In genomic region chr2:19685713-19686112, GRCh38 we compare ENCODE assay signal across 16 cellular contexts.
"Had no signal": no experiment of that assay in that cellular context is flagged by ENCODE, and none has a peak within 500 bp of the region (broad histone marks: within the 10 kb centered on the region; RNA-seq: fewer than 3 reads in every experiment).

No MANE protein-coding gene starts in this region.

- H3K36me3 ChIP-seq: brain microvascular endothelial cell, left lung, pancreas had no signal

- H3K4me3 ChIP-seq: left lung, pancreas had no signal

- H3K9me3 ChIP-seq: left lung, pancreas had no signal

- H3K27ac ChIP-seq: brain microvascular endothelial cell, epithelial cell of prostate, left lung, pancreas had no signal

- ATAC-seq: activated CD8-positive, alpha-beta T cell treated with anti-CD3 and anti-CD28 coated beads, Interleukin-2, amount 10 ng/mL, durations not matched to agents 7 days and 5 days; left lung; naive thymus-derived CD4-positive, alpha-beta T cell; pancreas; stimulated activated effector memory CD8-positive, alpha-beta T cell treated with anti-CD3 and anti-CD28 coated beads, Interleukin-12 subunit alpha, Interleukin-12 subunit beta, amount 100 ng/mL, for 72 hours had no signal

- H3K4me1 ChIP-seq: left lung, pancreas had no signal

- H3K27me3 ChIP-seq: brain microvascular endothelial cell, left lung, pancreas had no signal

- DNase-seq: activated B cell treated with CpG ODN at 0.5 μM for 24 hours; activated CD4-positive, alpha-beta T cell treated with anti-CD3 and anti-CD28 coated beads for 48 hours; activated CD8-positive, alpha-beta memory T cell treated with anti-CD3 and anti-CD28 coated beads, Interleukin-2, amount 50 U/mL, for 4 hours; activated CD8-positive, alpha-beta T cell treated with anti-CD3 and anti-CD28 coated beads, Interleukin-2, amount 10 ng/mL, durations not matched to agents 7 days and 5 days; activated naive CD8-positive, alpha-beta T cell treated with anti-CD3 and anti-CD28 coated beads for 36 hours; anterior cingulate cortex; brain microvascular endothelial cell; effector memory CD4-positive, alpha-beta T cell; hippocampal formation; kidney; left lung; naive thymus-derived CD4-positive, alpha-beta T cell; pancreas; stimulated activated CD4-positive, alpha-beta T cell treated with anti-CD3 and anti-CD28 coated beads, Interleukin-12 subunit alpha, Interleukin-12 subunit beta, amount 100 ng/mL, for 4 hours had no signal
